ENCODE assay signal across 8 cellular contexts in the genomic region with DNA sequence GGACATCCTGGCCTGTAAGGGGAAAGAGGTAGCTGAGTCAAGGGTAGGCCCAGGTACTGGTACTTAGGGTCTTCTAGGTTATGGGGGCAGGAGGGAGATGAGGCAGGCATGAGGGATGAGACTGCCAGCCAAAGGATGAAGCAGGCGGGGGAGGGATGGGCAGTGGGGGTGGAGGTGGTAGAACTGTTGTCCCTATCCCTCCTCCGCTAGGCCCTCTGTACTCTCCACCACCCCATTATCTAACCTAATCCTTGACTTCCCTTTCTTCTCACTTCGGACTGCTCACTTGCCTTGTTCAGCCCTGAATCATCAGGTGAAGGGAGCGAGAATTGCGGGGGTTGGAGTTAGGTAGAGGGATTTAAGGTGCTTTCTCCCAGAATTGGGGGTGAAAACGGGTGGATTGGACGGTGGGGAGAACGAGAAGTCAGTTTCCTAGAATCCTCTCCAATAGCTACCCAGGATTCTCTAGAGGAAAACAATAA. TPM values are rescaled to one million over a fixed set of nuclear protein-coding genes. Genes with fewer than 3 reads are reported as not detected.
DNase-seq lines count a peak whose midpoint lies in the region; ATAC-seq, FAIRE-seq and TF ChIP-seq lines count a peak whose summit lies in the region.

No MANE protein-coding gene starts in this region.

- H3K9me3 ChIP-seq in A673 (ENCODE audit: low read depth, low read length, poor library complexity, severe bottlenecking) (no peaks in the 10 kb centered on the region), body of pancreas (no peaks in the 10 kb centered on the region), lower lobe of right lung (no peaks in the 10 kb centered on the region), upper lobe of right lung (no peaks in the 10 kb centered on the region)

- H3K4me3 ChIP-seq in A673 (ENCODE audit: low read depth, low read length, poor library complexity, severe bottlenecking) = peak overlapping the region; percentile 68
- H3K4me3 ChIP-seq in body of pancreas = peak overlapping the region; percentile 21 to 32
- peak overlapping the region; percentile 68 for H3K4me3 ChIP-seq in lower lobe of right lung
- H3K4me3 ChIP-seq in upper lobe of right lung = peak overlapping the region; percentile 71

- 21 to 24% methylated on average over 8 of the region's 8 CpGs for WGBS in body of pancreas, 2 donors

- H3K36me3 ChIP-seq in A673 (ENCODE audit: insufficient read depth, low read length, poor library complexity, severe bottlenecking) = no peaks in the 10 kb centered on the region
- no peaks in the 10 kb centered on the region for H3K36me3 ChIP-seq in body of pancreas (replicated peaks in 1 of 2; ENCODE audit: insufficient read depth in 1 of 2, low read depth in 2 of 2)
- peaks cover 4% of the 10 kb centered on the region for H3K36me3 ChIP-seq in lower lobe of right lung
- peaks cover 2% of the 10 kb centered on the region for H3K36me3 ChIP-seq in upper lobe of right lung

- DNase-seq in A673 (ENCODE audit: low spot score) (no peak), body of pancreas (peak in 2 of 4 donors; percentile 5 to 23), lower lobe of right lung (no peak), upper lobe of right lung (no peak), H54 (ENCODE audit: insufficient read length, low spot score) (no peak), SHP77 treated with DMSO at 0.1 percent for 48 hours (lab: John Stamatoyannopoulos, UW) (no peak)

- FAIRE-seq in H54 (lab: Jason Lieb, UNC) = no peak

- TF ChIP-seq POLR2A in body of pancreas (IDR thresholded peaks at IDR 0.05) (no peak), H54 (IDR thresholded peaks at IDR 0.05; ENCODE audit: low read depth, low read length) (no peak)

- peak; percentile 6 for ATAC-seq in HG02938 (IDR thresholded peaks at IDR 0.05; ENCODE audit: unreplicated experiment)
- ATAC-seq in body of pancreas = peak; percentile 0
- ATAC-seq in lower lobe of right lung = peak; percentile 5 to 18
- ATAC-seq in upper lobe of right lung = peak; percentile 1
- no peak for ATAC-seq in HG02852 (IDR thresholded peaks at IDR 0.05; ENCODE audit: unreplicated experiment)

- peaks cover 7% of the 10 kb centered on the region for H3K4me1 ChIP-seq in A673 (ENCODE audit: insufficient read depth, low read length, poor library complexity, severe bottlenecking)
- H3K4me1 ChIP-seq in body of pancreas = peaks cover 15% of the 10 kb centered on the region
- peaks cover 26% of the 10 kb centered on the region for H3K4me1 ChIP-seq in lower lobe of right lung
- H3K4me1 ChIP-seq in upper lobe of right lung = peaks cover 12% of the 10 kb centered on the region

- TF ChIP-seq CTCF in A673 (conservative IDR thresholded peaks at IDR 0.05; ENCODE audit: low read depth, low read length) = no peak
- TF ChIP-seq CTCF in body of pancreas (IDR thresholded peaks at IDR 0.05) = no peak
- no peak for TF ChIP-seq CTCF in lower lobe of right lung (IDR thresholded peaks at IDR 0.05)
- no peak for TF ChIP-seq CTCF in upper lobe of right lung (IDR thresholded peaks at IDR 0.05)

- intact Hi-C loops in A673 (cut with micrococcal nuclease; ENCODE audit: unreplicated experiment) (no loop called here), body of pancreas (cut with DNase I) (no loop called here), lower lobe of right lung (cut with DNase I) (no loop called here), upper lobe of right lung (cut with DNase I) (loop anchor here (10.0 kb wide), 1 partner anchor 132 kb away; a partner anchor contains a TSS)

- H3K27ac ChIP-seq in A673 (ENCODE audit: low read depth, low read length, poor library complexity, severe bottlenecking) (peak overlapping the region; percentile 94), body of pancreas (peak overlapping the region; percentile 94 to 99 (median 98)), lower lobe of right lung (peak overlapping the region; percentile 94), upper lobe of right lung (peak overlapping the region; percentile 97)

- H3K27me3 ChIP-seq in A673 (replicated peaks; ENCODE audit: insufficient read depth, low read depth, low read length, poor library complexity) = no peaks in the 10 kb centered on the region
- no peaks in the 10 kb centered on the region for H3K27me3 ChIP-seq in body of pancreas
- H3K27me3 ChIP-seq in lower lobe of right lung (ENCODE audit: low read depth) = no peaks in the 10 kb centered on the region
- no peaks in the 10 kb centered on the region for H3K27me3 ChIP-seq in upper lobe of right lung

- TSS peak; percentile 79 for BruUV-seq in A673 (replicated peaks; lab: Mats Ljungman, UMichigan)

- CTCF ChIA-PET in A673 (lab: Charles Lee) = interaction anchor here (0.6 kb wide), 1 partner anchor 35 kb away, joined by 3 read pairs; no protein-coding TSS in a partner anchor

- POLR2A ChIA-PET in A673 (lab: Charles Lee; ENCODE audit: low non-redundant PET) = no interaction called here

RNA-seq across cellular contexts. Expression of a gene that starts 0.6 kb away (rescaled TPM):
- 46.3 and 64.9 TPM in 2 replicates for total RNA-seq in A673 (2021)
- total RNA-seq in body of pancreas = 10 to 100 TPM; 47.2 to 59.0 TPM
- 93.5 TPM for total RNA-seq in lower lobe of right lung
- total RNA-seq in upper lobe of right lung = 84.4 TPM

RNA-seq across cellular contexts. Expression of a gene that starts 5.4 kb away (rescaled TPM):
- total RNA-seq in A673 (2021) (not detected in 2 replicates), body of pancreas (not detected), lower lobe of right lung (0.56 TPM), upper lobe of right lung (0.81 TPM)

RNA-seq across cellular contexts. Expression of a gene that starts 17.4 kb away (rescaled TPM):
- 162 and 166 TPM in 2 replicates for total RNA-seq in A673 (2021)
- 100 to 1,000 TPM in 1 of 2 donors, 10 to 100 TPM in 1; 40.2 to 103 TPM for total RNA-seq in body of pancreas
- 91.5 TPM for total RNA-seq in lower lobe of right lung
- total RNA-seq in upper lobe of right lung = 101 TPM

RNA-seq across cellular contexts. Expression of a gene that starts 26.7 kb away (rescaled TPM):
- total RNA-seq in A673 (2021) (41.0 and 51.1 TPM in 2 replicates), body of pancreas (100 to 1,000 TPM in 1 of 2 donors, 10 to 100 TPM in 1; 65.4 to 106 TPM), lower lobe of right lung (213 TPM), upper lobe of right lung (199 TPM)

RNA-seq across cellular contexts. Expression of a gene that starts 29.4 kb away (rescaled TPM):
- not detected in 2 replicates for total RNA-seq in A673 (2021)
- not detected for total RNA-seq in body of pancreas
- not detected for total RNA-seq in lower lobe of right lung
- total RNA-seq in upper lobe of right lung = not detected
